Comparison of ENCODE assay signal across 9 cellular contexts in the genomic region with DNA sequence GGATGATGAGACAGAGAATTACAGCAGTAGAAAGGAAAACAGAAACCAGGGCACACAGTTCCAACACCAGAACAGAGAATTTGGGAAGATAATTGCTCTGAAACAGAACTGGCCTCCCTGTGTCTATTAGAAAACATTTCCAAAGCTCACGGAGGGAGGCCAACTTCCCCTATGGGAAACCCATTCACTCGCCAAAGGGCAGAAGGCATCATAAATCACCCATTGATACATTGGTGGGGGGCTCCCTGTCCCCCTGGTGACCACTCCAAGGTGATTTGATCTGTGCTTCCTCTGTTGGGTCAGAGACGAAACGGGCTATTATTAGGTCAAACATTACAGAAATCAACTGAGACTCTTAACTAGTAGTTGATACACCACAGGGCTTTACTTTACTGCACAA. TPM values are rescaled to one million over a fixed set of nuclear protein-coding genes. Genes with fewer than 3 reads are reported as not detected.
DNase-seq lines count a peak whose midpoint lies in the region; ATAC-seq and TF ChIP-seq lines count a peak whose summit lies in the region.
"Had no signal": no experiment of that assay in that cellular context is flagged by ENCODE, and none has a peak within 500 bp of the region (broad histone marks: within the 10 kb centered on the region; RNA-seq: fewer than 3 reads in every experiment).

No MANE protein-coding gene starts in this region.

- no peak for ATAC-seq in activated B cell treated with CpG ODN at 0.5 μM for 24 hours (ENCODE audit: low read depth)
- no peak for ATAC-seq in HG02884 (IDR thresholded peaks at IDR 0.05; ENCODE audit: unreplicated experiment)
- ATAC-seq: GM12878 had no signal

- H2BK5ac ChIP-seq in H9 (ENCODE audit: insufficient read length, low read length), result no peak overlapping the region

- H3K4me1 Mint-ChIP-seq in H9 (peaks cover 39 to 44% of the 10 kb centered on the region in 2 experiments), activated B cell treated with CpG ODN at 0.5 μM for 24 hours (peaks cover 83% of the 10 kb centered on the region)

- TF ChIP-seq CTCF in H9 (conservative IDR thresholded peaks at IDR 0.05) (no peak), activated B cell treated with CpG ODN at 0.5 μM for 24 hours (IDR thresholded peaks at IDR 0.05) (no peak), fibroblast of the aortic adventitia (IDR thresholded peaks at IDR 0.05; ENCODE audit: insufficient read depth, low read length) (no peak), sigmoid colon (IDR thresholded peaks at IDR 0.05) (no peak)

- H3K4me3 ChIP-seq in fibroblast of the aortic adventitia (ENCODE audit: low read depth, low read length) (peak overlapping the region; percentile 94), sigmoid colon (peak overlapping the region in 1 of 4 donors; percentile 66)

- no peak overlapping the region for H4K91ac ChIP-seq in H9 (ENCODE audit: insufficient read length, low read depth, low read length)

- no peak overlapping the region for H3K18ac ChIP-seq in H9 (ENCODE audit: insufficient read length, low read depth, low read length)

- H4K5ac ChIP-seq in H9 (ENCODE audit: insufficient read length, low read depth, low read length), result no peak overlapping the region

- H3K9ac ChIP-seq in H9 (ENCODE audit: extremely low read depth, insufficient read length, low read length), result no peak overlapping the region

- no peaks in the 10 kb centered on the region; the same call in 1 of the 2 replicates for H3K4me1 ChIP-seq in H9 (ENCODE audit: insufficient read depth, low read length)
- H3K4me1 ChIP-seq in sigmoid colon, result peaks cover 0 to 25% (median 22%) of the 10 kb centered on the region in 4 donors

- H3K9me3 Mint-ChIP-seq in H9 (no peaks in the 10 kb centered on the region; a peak in 1 of 5 replicates), activated B cell treated with CpG ODN at 0.5 μM for 24 hours (no peaks in the 10 kb centered on the region)

- H4K20me1 ChIP-seq in H9 (ENCODE audit: control insufficient read depth, insufficient read depth, insufficient read length), result no peaks in the 10 kb centered on the region

- H2AFZ ChIP-seq in H9 (ENCODE audit: low read length), result no peak overlapping the region

- H3K4ac ChIP-seq in H9 (ENCODE audit: low read depth, low read length), result no peak overlapping the region

- H3K56ac ChIP-seq in H9 (ENCODE audit: insufficient read length, low read depth, low read length), result no peak overlapping the region

- peaks cover 4% of the 10 kb centered on the region; the same call in 1 of the 2 replicates for H3K27me3 ChIP-seq in H9 (ENCODE audit: insufficient read depth, low read length)
- peaks cover 0 to 33% (median 12%) of the 10 kb centered on the region in 3 donors for H3K27me3 ChIP-seq in sigmoid colon

- H2BK120ac ChIP-seq in H9 (ENCODE audit: low read depth, low read length, poor library complexity, severe bottlenecking), result no peak overlapping the region

- H3K27me3 Mint-ChIP-seq in H9 (ENCODE audit: low read depth) (peaks cover 20% of the 10 kb centered on the region), activated B cell treated with CpG ODN at 0.5 μM for 24 hours (no peaks in the 10 kb centered on the region)

- DNase-seq in H9 (no peak), activated B cell treated with CpG ODN at 0.5 μM for 24 hours (no peak), fibroblast of the aortic adventitia (ENCODE audit: low read depth) (peak; percentile 17), sigmoid colon (peak; percentile 26), NCI-H187 (lab: John Stamatoyannopoulos, UW) (no peak)
- no peak for DNase-seq in stimulated activated CD4-positive, alpha-beta T cell treated with anti-CD3 and anti-CD28 coated beads, Interleukin-2, amount 100 ng/mL, for 48 hours
- DNase-seq: HCEC 1CT had no signal

- no peak overlapping the region for H2BK20ac ChIP-seq in H9 (ENCODE audit: low read depth, low read length, poor library complexity, severe bottlenecking)

- peaks cover 19% of the 10 kb centered on the region for H3K23me2 ChIP-seq in H9 (ENCODE audit: insufficient read length, low read depth, low read length, poor library complexity, severe bottlenecking)

- H3K27ac Mint-ChIP-seq in H9 (peak overlapping the region in 1 of 3 experiments; percentile 21; a peak in 1 of 7 replicates), activated B cell treated with CpG ODN at 0.5 μM for 24 hours (peak overlapping the region; percentile 46)

- H3K36me3 Mint-ChIP-seq in H9 (ENCODE audit: insufficient read depth in 1 of 3, low read depth in 3 of 3) (no peaks in the 10 kb centered on the region; a peak in 2 of 7 replicates), activated B cell treated with CpG ODN at 0.5 μM for 24 hours (ENCODE audit: low read depth) (peaks cover 13% of the 10 kb centered on the region)

- H3K14ac ChIP-seq in H9 (ENCODE audit: insufficient read depth, low read length), result no peak overlapping the region

- no peaks in the 10 kb centered on the region for H3K79me1 ChIP-seq in H9 (ENCODE audit: insufficient read depth, low read depth, low read length, poor library complexity, severe bottlenecking)

- no peaks in the 10 kb centered on the region for H3K79me2 ChIP-seq in H9 (ENCODE audit: insufficient read depth, low read length)

- POLR2A ChIA-PET in activated B cell treated with CpG ODN at 0.5 μM for 24 hours (lab: Charles Lee), result interaction anchor here (0.8 to 1.3 kb wide), 2 partner anchors 71 to 204 kb away, joined by 4 to 5 read pairs; no protein-coding TSS in a partner anchor

- H3K9me3 ChIP-seq in H9 (ENCODE audit: control insufficient read depth, low read depth, low read length) (no peaks in the 10 kb centered on the region), sigmoid colon (no peaks in the 10 kb centered on the region)

- intact Hi-C loops in activated B cell treated with CpG ODN at 0.5 μM for 24 hours (cut with micrococcal nuclease) (no loop called here), sigmoid colon (cut with DNase I) (no loop called here)

- no peak overlapping the region for H2BK15ac ChIP-seq in H9 (ENCODE audit: low read depth, low read length)

- no peak overlapping the region for H3K27ac ChIP-seq in H9 (ENCODE audit: insufficient read length, low read depth, low read length)
- H3K27ac ChIP-seq in sigmoid colon, result no peak overlapping the region

- H3K36me3 ChIP-seq in sigmoid colon, result no peaks in the 10 kb centered on the region

- H3K4me3 Mint-ChIP-seq in H9, result peak overlapping the region; percentile 24 to 67; a peak in 3 of 5 replicates
- H3K4me3 Mint-ChIP-seq in activated B cell treated with CpG ODN at 0.5 μM for 24 hours, result peak overlapping the region; percentile 88

- no peak overlapping the region for H2AK5ac ChIP-seq in H9 (ENCODE audit: insufficient read length, low read length)

- no peak overlapping the region for H3T11ph ChIP-seq in H9 (ENCODE audit: low read length)

- H4K8ac ChIP-seq in H9 (replicated peaks; ENCODE audit: insufficient read length, low read depth, low read length), result no peak overlapping the region

- no peak for TF ChIP-seq EP300 in sigmoid colon (IDR thresholded peaks at IDR 0.05)

- TF ChIP-seq POLR2A in sigmoid colon (IDR thresholded peaks at IDR 0.05), result no peak

- CTCF ChIA-PET in activated B cell treated with CpG ODN at 0.5 μM for 24 hours (lab: Charles Lee), result no interaction called here

- no peak overlapping the region for H3K4me2 ChIP-seq in H9 (ENCODE audit: insufficient read depth, insufficient read length, low read length)

- no peak overlapping the region for H2BK12ac ChIP-seq in H9 (ENCODE audit: insufficient read length, low read depth, low read length)

- H3K23ac ChIP-seq in H9 (ENCODE audit: insufficient read length, low read depth, low read length), result no peak overlapping the region

- WGBS in H9 (ENCODE audit: extremely low coverage, insufficient read length, low lambda C conversion rate), result no CpG with 5 or more reads among the region's 4 CpGs
- 54 to 77% methylated on average over 4 of the region's 4 CpGs for WGBS in sigmoid colon, 2 donors

RNA-seq across cellular contexts. Expression of gene ARL4C, which starts 3.8 kb away (rescaled TPM):
- total RNA-seq in H9 (2021) (11.2 and 12.0 TPM in 2 replicates), activated B cell treated with CpG ODN at 0.5 μM for 24 hours (20.9 TPM in 2 replicates), fibroblast of the aortic adventitia (ENCODE audit: low replicate concordance) (33.7 and 136 TPM in 2 replicates), sigmoid colon (1 to 10 TPM; 7.2 to 8.9 (median 8.4) TPM)
- polyA plus RNA-seq in sigmoid colon, result 10 to 100 TPM in 1 of 3 donors, 1 to 10 TPM in 2; 4.8 to 15.8 (median 8.3) TPM

Comparison
In these comparisons a context has a peak if more than half of its experiments do, and no peak if none do; other contexts are left out.
1. DNase-seq: peak in fibroblast of the aortic adventitia (single experiment) and sigmoid colon (single experiment); none in H9 (single experiment), activated B cell treated with CpG ODN at 0.5 μM for 24 hours (single experiment), stimulated activated CD4-positive, alpha-beta T cell treated with anti-CD3 and anti-CD28 coated beads, Interleukin-2, amount 100 ng/mL, for 48 hours (0 of 2) and NCI-H187 (0 of 2).